8 cellular contexts compared by ENCODE assay signal in genomic region chr2:112480540-112481049, GRCh38. TPM values are rescaled to one million over a fixed set of nuclear protein-coding genes. Genes with fewer than 3 reads are reported as not detected.
A peak's percentile ranks its signal among the peaks of the same experiment; 100 is the strongest.
DNase-seq lines count a peak whose midpoint lies in the region; ATAC-seq, FAIRE-seq and TF ChIP-seq lines count a peak whose summit lies in the region.

No MANE protein-coding gene starts in this region.

- no peak overlapping the region for H3K27ac ChIP-seq in IMR-90 (ENCODE audit: insufficient read depth, low read length)

- peak overlapping the region; percentile 57 for H2AK9ac ChIP-seq in IMR-90 (replicated peaks; ENCODE audit: low read depth, low read length, poor library complexity)

- H3K23ac ChIP-seq in IMR-90 (ENCODE audit: low read depth, low read length) = peak overlapping the region; percentile 72

- no peak for DNase-seq in CD14-positive monocyte (ENCODE audit: low spot score)
- DNase-seq in IMR-90 = no peak
- peak; percentile 4 for DNase-seq in activated T-helper 9 cell treated with anti-CD3 and anti-CD28 coated beads, Interleukin-2, amount 50 U/mL, for 16 hours (ENCODE audit: low read depth)
- DNase-seq in immature natural killer cell = no peak
- DNase-seq in MV-4-11 (lab: John Stamatoyannopoulos, UW) = no peak
- no peak for DNase-seq in NCI-H2107 (lab: John Stamatoyannopoulos, UW)
- DNase-seq in H54 (ENCODE audit: insufficient read length, low spot score) = no peak

- H3K79me1 ChIP-seq in IMR-90 (ENCODE audit: low read depth in 1 of 2, low read length in 2 of 2) = peaks cover 13 to 24% of the 10 kb centered on the region in 2 experiments

- no peak overlapping the region for H3K18ac ChIP-seq in IMR-90 (ENCODE audit: low read depth, low read length)

- H3K14ac ChIP-seq in IMR-90 (replicated peaks; ENCODE audit: low read depth, low read length) = no peak overlapping the region

- H2AFZ ChIP-seq in IMR-90 (replicated peaks; ENCODE audit: low read length, poor library complexity) = peak overlapping the region; percentile 93

- TF ChIP-seq POLR2A in IMR-90 (IDR thresholded peaks at IDR 0.05; ENCODE audit: low read depth, low read length) (no peak), H54 (IDR thresholded peaks at IDR 0.05; ENCODE audit: low read depth, low read length) (no peak)

- H2BK20ac ChIP-seq in IMR-90 (ENCODE audit: low read depth, low read length) = no peak overlapping the region

- CTCF ChIA-PET in IMR-90 (lab: Yijun Ruan, JAX) = interaction anchor here (0.7 to 1.8 kb wide), 3 partner anchors 9 to 97 kb away, joined by 3 to 7 read pairs (median 3); no protein-coding TSS in a partner anchor

- H3K27me3 Mint-ChIP-seq in CD14-positive monocyte (ENCODE audit: low read depth in 3 of 3) (peaks cover 0 to 5% (median 3%) of the 10 kb centered on the region in 3 donors), immature natural killer cell (ENCODE audit: low read depth in 3 of 3) (peaks cover 2 to 13% (median 4%) of the 10 kb centered on the region in 3 donors)
- no peaks in the 10 kb centered on the region for H3K27me3 Mint-ChIP-seq in stimulated activated memory B cell treated with anti-CD40 and anti-IgM and Interleukin-4, amounts not matched to agents 10 μg/mL and 1 μg/mL and 100 μg/mL, for 72 hours

- H3K27me3 ChIP-seq in IMR-90 (ENCODE audit: control insufficient read depth, insufficient read depth, low read length) = no peaks in the 10 kb centered on the region

- H2AK5ac ChIP-seq in IMR-90 (ENCODE audit: low read depth, low read length) = no peak overlapping the region

- no peak for ATAC-seq in IMR-90 (ENCODE audit: low read depth)
- no peak for ATAC-seq in stimulated activated memory B cell treated with anti-CD40 and anti-IgM and Interleukin-4, amounts not matched to agents 10 μg/mL and 1 μg/mL and 100 μg/mL, for 72 hours

- no TSS peak for BruUV-seq in IMR-90 (replicated peaks; lab: Mats Ljungman, UMichigan)

- peak overlapping the region; percentile 92 for H3K4me2 ChIP-seq in IMR-90 (ENCODE audit: low read depth, low read length)

- H3K36me3 Mint-ChIP-seq in CD14-positive monocyte (no peaks in the 10 kb centered on the region), immature natural killer cell (no peaks in the 10 kb centered on the region)
- peaks cover 4% of the 10 kb centered on the region for H3K36me3 Mint-ChIP-seq in stimulated activated memory B cell treated with anti-CD40 and anti-IgM and Interleukin-4, amounts not matched to agents 10 μg/mL and 1 μg/mL and 100 μg/mL, for 72 hours

- H4K20me1 ChIP-seq in IMR-90 (ENCODE audit: insufficient read depth, low read length) = peaks cover 4% of the 10 kb centered on the region; the same call in 1 of the 2 replicates

- 19% methylated on average over 6 of the region's 20 CpGs; no CpG with 5 or more reads in 1 of the 2 experiments for WGBS in IMR-90 (ENCODE audit: extremely low coverage in 2 of 2, insufficient read length in 1 of 2), 2 experiments

- H3K9me3 Mint-ChIP-seq in CD14-positive monocyte = no peaks in the 10 kb centered on the region
- no peaks in the 10 kb centered on the region for H3K9me3 Mint-ChIP-seq in immature natural killer cell
- no peaks in the 10 kb centered on the region for H3K9me3 Mint-ChIP-seq in stimulated activated memory B cell treated with anti-CD40 and anti-IgM and Interleukin-4, amounts not matched to agents 10 μg/mL and 1 μg/mL and 100 μg/mL, for 72 hours

- H4K8ac ChIP-seq in IMR-90 (ENCODE audit: low read depth in 2 of 2, low read length in 2 of 2) = no peak overlapping the region

- intact Hi-C loops in CD14-positive monocyte (cut with micrococcal nuclease) (loop anchor here in 1 of 2 donors (5.0 kb wide), 1 partner anchor 102 kb away; the partner anchor contains the start of gene CHCHD5), IMR-90 (cut with micrococcal nuclease) (loop anchor here (1.0 to 5.0 kb wide), 4 partner anchors 62 to 246 kb away; partner anchors contain the start of genes POLR1B and ZC3H8)

- no peaks in the 10 kb centered on the region for H3K9me3 ChIP-seq in IMR-90 (ENCODE audit: control insufficient read depth, insufficient read depth, low read length)

- H2BK120ac ChIP-seq in IMR-90 (ENCODE audit: low read depth, low read length) = no peak overlapping the region

- H2BK15ac ChIP-seq in IMR-90 (ENCODE audit: low read depth, low read length) = no peak overlapping the region

- dilution Hi-C loops in IMR-90 (cut with HindIII; ENCODE audit: low sequenced_read_pairs, unreplicated experiment) = no loop called here

- H3K56ac ChIP-seq in IMR-90 (ENCODE audit: extremely low read depth, insufficient read depth, low read length) = no peak overlapping the region

- peak overlapping the region in 5 of 7 donors; percentile 15 to 98 (median 94) for H3K27ac Mint-ChIP-seq in CD14-positive monocyte
- peak overlapping the region; percentile 63 to 92 (median 89) for H3K27ac Mint-ChIP-seq in immature natural killer cell
- H3K27ac Mint-ChIP-seq in stimulated activated memory B cell treated with anti-CD40 and anti-IgM and Interleukin-4, amounts not matched to agents 10 μg/mL and 1 μg/mL and 100 μg/mL, for 72 hours = peak overlapping the region; percentile 86

- H4K5ac ChIP-seq in IMR-90 (ENCODE audit: low read depth, low read length) = no peak overlapping the region

- no peak overlapping the region for H3K4ac ChIP-seq in IMR-90 (ENCODE audit: low read depth, low read length)

- in situ Hi-C loops in IMR-90 (cut with MboI; ENCODE audit: low sequenced_read_pairs) = no loop called here

- no peak overlapping the region for H3K9ac ChIP-seq in IMR-90 (ENCODE audit: low read depth, low read length)

- H3K4me1 ChIP-seq in IMR-90 (ENCODE audit: control insufficient read depth, insufficient read depth, low read length) = peaks cover 2% of the 10 kb centered on the region; the same call in 1 of the 2 replicates

- POLR2A ChIA-PET in IMR-90 (lab: Charles Lee; ENCODE audit: unreplicated experiment) = no interaction called here

- H2BK5ac ChIP-seq in IMR-90 (ENCODE audit: low read depth, low read length, poor library complexity, severe bottlenecking) = no peak overlapping the region

- no peaks in the 10 kb centered on the region for H3K36me3 ChIP-seq in IMR-90 (ENCODE audit: control insufficient read depth, insufficient read depth, low read length)

- H3K9me1 ChIP-seq in IMR-90 (ENCODE audit: insufficient read depth, low read length) = 0 out of 2 replicates have a peak, but pooled peaks cover 6% of the 10 kb centered on the region

- peak overlapping the region; percentile 94; the same call in 1 of the 2 replicates for H3K4me3 ChIP-seq in IMR-90 (ENCODE audit: insufficient read depth, low read depth, low read length)

- H4K91ac ChIP-seq in IMR-90 (ENCODE audit: insufficient read depth, low read depth, low read length) = no peak overlapping the region

- H3K4me1 Mint-ChIP-seq in CD14-positive monocyte (peaks cover 32% of the 10 kb centered on the region), immature natural killer cell (peaks cover 29 to 32% of the 10 kb centered on the region in 2 donors)
- peaks cover 27% of the 10 kb centered on the region for H3K4me1 Mint-ChIP-seq in stimulated activated memory B cell treated with anti-CD40 and anti-IgM and Interleukin-4, amounts not matched to agents 10 μg/mL and 1 μg/mL and 100 μg/mL, for 72 hours

- TF ChIP-seq CTCF in CD14-positive monocyte (IDR thresholded peaks at IDR 0.05) (no peak), IMR-90 (conservative IDR thresholded peaks at IDR 0.05; ENCODE audit: low read depth, low read length) (no peak)

- H3K4me3 Mint-ChIP-seq in CD14-positive monocyte = peak overlapping the region; percentile 99
- H3K4me3 Mint-ChIP-seq in immature natural killer cell = peak overlapping the region; percentile 92 to 97 (median 94)
- H3K4me3 Mint-ChIP-seq in stimulated activated memory B cell treated with anti-CD40 and anti-IgM and Interleukin-4, amounts not matched to agents 10 μg/mL and 1 μg/mL and 100 μg/mL, for 72 hours = peak overlapping the region; percentile 92

- FAIRE-seq in H54 (lab: Jason Lieb, UNC) = no peak

- no peak for TF ChIP-seq RAD21 in IMR-90 (IDR thresholded peaks at IDR 0.05; ENCODE audit: low read length)

TF ChIP-seq in IMR-90, 13 proteins besides CTCF, POLR2A, EP300 and RAD21:
- 0 out of 2 replicates have a peak, but pooled peaks have one; percentile 24 for TF ChIP-seq BHLHE40 (IDR thresholded peaks at IDR 0.05; ENCODE audit: low read depth, low read length)
- TF ChIP-seq SMC3 (IDR thresholded peaks at IDR 0.05; ENCODE audit: low read depth, low read length) = no peak

RNA-seq across cellular contexts. Expression of gene TTL, which starts 1.4 kb away (rescaled TPM):
- polyA plus RNA-seq in CD14-positive monocyte = 1 to 10 TPM; 2.7 to 5.4 TPM
- 36.2 and 44.7 TPM in 2 replicates for total RNA-seq in IMR-90 (2012; rRNA removed)
- 13.4 and 18.2 TPM in 2 replicates for polyA plus RNA-seq in IMR-90 (2012; rRNA removed)
- 4.8 and 5.2 TPM in 2 replicates for polyA plus RNA-seq in IMR-90 (2012; cell fraction: cytosol; rRNA removed)
- 8.9 and 25.1 TPM in 2 replicates for polyA plus RNA-seq in IMR-90 (2012; cell fraction: nucleus; rRNA removed; ENCODE audit: low replicate concordance)
- polyA plus RNA-seq in immature natural killer cell = 1 to 10 TPM; 1.6 to 2.1 (median 1.7) TPM

RNA-seq across cellular contexts. Expression of gene RGPD8, which starts 47.1 kb away (rescaled TPM):
- polyA plus RNA-seq in CD14-positive monocyte (1 to 10 TPM in 1 of 2 donors, under 1 TPM in 1; 0.29 to 1.2 TPM), IMR-90 (2012; rRNA removed) (0.67 and 0.69 TPM in 2 replicates), immature natural killer cell (1 to 10 TPM in 1 of 3 donors, under 1 TPM in 2; 0.58 to 2.3 (median 0.76) TPM)
- total RNA-seq in IMR-90 (2012; rRNA removed) = 4.1 and 4.2 TPM in 2 replicates
- polyA plus RNA-seq in IMR-90 (2012; cell fraction: cytosol; rRNA removed) = 0.06 and 0.07 TPM in 2 replicates
- 0.36 and 3.0 TPM in 2 replicates for polyA plus RNA-seq in IMR-90 (2012; cell fraction: nucleus; rRNA removed; ENCODE audit: low replicate concordance)
